In the genomic region with DNA sequence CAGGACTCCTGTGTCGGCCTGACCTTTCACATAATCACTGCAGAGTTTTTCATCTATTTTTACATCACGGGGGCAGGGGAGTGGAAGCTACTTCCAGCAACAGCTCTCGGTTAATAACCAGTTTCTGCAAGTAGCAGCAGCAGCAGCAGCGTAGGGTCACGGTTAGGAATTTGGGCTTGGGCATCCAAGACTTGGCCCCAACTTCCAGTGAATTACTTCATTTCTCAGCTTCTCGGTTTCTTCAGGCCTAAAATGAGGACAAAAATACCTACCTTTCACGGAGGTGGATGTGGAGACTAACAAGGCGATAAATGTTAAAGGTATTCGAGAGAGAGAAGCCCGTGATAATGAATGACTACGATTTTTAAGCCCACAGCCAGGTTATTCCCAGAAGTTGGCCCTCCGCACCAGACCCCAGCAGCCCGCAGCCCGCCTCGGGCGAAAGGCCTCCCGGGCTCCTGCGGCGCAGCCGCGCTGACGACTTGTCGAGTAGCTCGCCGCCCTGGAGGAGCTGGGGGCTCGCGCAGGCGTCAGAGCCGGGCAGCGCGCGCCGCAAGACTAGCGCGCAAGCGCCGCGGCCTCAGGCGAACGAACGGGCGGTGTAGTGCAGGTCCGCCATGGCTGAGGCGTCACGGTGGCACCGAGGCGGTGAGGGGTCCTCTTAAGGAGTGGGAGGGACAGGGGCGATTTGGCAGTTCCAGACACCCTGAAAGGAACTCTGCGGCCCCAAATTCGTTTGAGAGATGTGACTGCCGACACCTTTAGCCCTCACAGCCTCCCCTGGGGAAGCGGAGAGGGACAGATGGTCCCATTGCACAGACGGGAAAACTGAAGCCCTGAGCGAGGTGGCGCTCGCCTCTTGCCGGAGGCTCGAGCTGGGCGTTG, we compare ENCODE assay signal across 9 cellular contexts. TPM values are rescaled to one million over a fixed set of nuclear protein-coding genes. Genes with fewer than 3 reads are reported as not detected.
A peak's percentile ranks its signal among the peaks of the same experiment; 100 is the strongest.
DNase-seq lines count a peak whose midpoint lies in the region; ATAC-seq, FAIRE-seq and TF ChIP-seq lines count a peak whose summit lies in the region.
"Had no signal": no experiment of that assay in that cellular context is flagged by ENCODE, and none has a peak within 500 bp of the region (broad histone marks: within the 10 kb centered on the region; RNA-seq: fewer than 3 reads in every experiment).

Gene PKD2L2 (plus strand): TSS at position 583 of the 885 bp plus-strand sequence. CDS start 35 bp downstream, at position 618.

- TF ChIP-seq RAD21 in HepG2 (CRISPR knock-in tag; IDR thresholded peaks at IDR 0.05), result no peak

- peak within 1 kb of the TSS; percentile 92 for H3K4me3 Mint-ChIP-seq in activated CD4-positive, alpha-beta T cell treated with anti-CD3 and anti-CD28 coated beads for 36 hours

- WGBS in HepG2 (ENCODE audit: low lambda C conversion rate), result 85% methylated on average over 56 of the region's 59 CpGs

- H3K4me2 ChIP-seq in Karpas-422 (ENCODE audit: low read depth, low read length, poor library complexity, severe bottlenecking) (peak within 1 kb of the TSS; percentile 92), HepG2 (ENCODE audit: low read depth, low read length) (peak within 1 kb of the TSS; percentile 43)

- H3K4me3 ChIP-seq in Karpas-422 (ENCODE audit: low read length), result peak within 1 kb of the TSS; percentile 76
- peak within 1 kb of the TSS; percentile 29 for H3K4me3 ChIP-seq in colonic mucosa
- no peak within 1 kb of the TSS for H3K4me3 ChIP-seq in HepG2 (replicated peaks in 1 of 3; ENCODE audit: insufficient read depth in 1 of 3, low read depth in 2 of 3, low read length in 3 of 3)

- no TSS peak for BruUV-seq in HepG2 (replicated peaks; lab: Mats Ljungman, UMichigan)

- H3K79me2 ChIP-seq in Karpas-422 (ENCODE audit: low read length) (no peaks in the 10 kb centered on the region), HepG2 (ENCODE audit: insufficient read depth, low read length) (no peaks in the 10 kb centered on the region)

- CTCF ChIA-PET in activated CD4-positive, alpha-beta T cell treated with anti-CD3 and anti-CD28 coated beads for 36 hours (lab: Charles Lee), result interaction anchor here (0.5 to 2.7 kb wide), 16 partner anchors 10 to 482 kb away, joined by 3 to 10 read pairs (median 4); no protein-coding TSS in a partner anchor
- CTCF ChIA-PET in HepG2 (lab: Yijun Ruan, JAX; ENCODE audit: low intra/inter-chr PET ratio, low total read pairs), result no interaction called here

- no peak for TF ChIP-seq POLR2A in HepG2 (IDR thresholded peaks at IDR 0.05; ENCODE audit: insufficient read depth in 1 of 2, low read depth in 2 of 2, low read length in 2 of 2)

- peaks cover 2% of the 10 kb centered on the region for H3K36me3 Mint-ChIP-seq in activated CD4-positive, alpha-beta T cell treated with anti-CD3 and anti-CD28 coated beads for 36 hours (ENCODE audit: low read depth)

- H3K27me3 ChIP-seq in Karpas-422 (ENCODE audit: low read length), result no peaks in the 10 kb centered on the region
- no peaks in the 10 kb centered on the region for H3K27me3 ChIP-seq in colonic mucosa
- H3K27me3 ChIP-seq in HepG2 (ENCODE audit: control insufficient read depth in 1 of 2, insufficient read depth in 2 of 2, low read length in 2 of 2), result 0 out of 5 replicates have a peak, but pooled peaks cover 0 to 3% of the 10 kb centered on the region in 2 experiments

- peak; percentile 90 for DNase-seq in DMS114 treated with DMSO at 0.1 percent for 48 hours (lab: John Stamatoyannopoulos, UW; ENCODE audit: unreplicated experiment)
- peak; percentile 95 for DNase-seq in Karpas-422
- DNase-seq in activated CD4-positive, alpha-beta T cell treated with anti-CD3 and anti-CD28 coated beads for 36 hours, result peak; percentile 93
- DNase-seq in colonic mucosa, result peak; percentile 65
- DNase-seq in HepG2 (ENCODE audit: low spot score), result no peak
- DNase-seq in stimulated activated CD4-positive, alpha-beta T cell treated with anti-CD3 and anti-CD28 coated beads, Interleukin-2, amount 100 ng/mL, for 48 hours, result peak; percentile 67 to 74
- no peak for DNase-seq in RKO (ENCODE audit: low spot score)

- peak within 1 kb of the TSS; percentile 79 for H3K9ac ChIP-seq in Karpas-422 (ENCODE audit: low read length)
- peak within 1 kb of the TSS in 1 of 2 donors; percentile 60 for H3K9ac ChIP-seq in colonic mucosa (ENCODE audit: low read depth in 2 of 2, low read length in 2 of 2)
- H3K9ac ChIP-seq in HepG2 (ENCODE audit: insufficient read depth, low read depth, low read length), result no peak within 1 kb of the TSS

- H3K9me2 ChIP-seq in Karpas-422 (replicated peaks; ENCODE audit: insufficient read depth, low read length), result no peaks in the 10 kb centered on the region

- ATAC-seq in GM21528 (IDR thresholded peaks at IDR 0.05; ENCODE audit: low FRiP score, unreplicated experiment) (peak; percentile 91), HepG2 (no peak)
- ATAC-seq in activated CD4-positive, alpha-beta T cell treated with anti-CD3 and anti-CD28 coated beads for 36 hours, result peak; percentile 99

- H3K4me1 ChIP-seq in Karpas-422 (ENCODE audit: low read length), result peaks cover 22% of the 10 kb centered on the region
- H3K4me1 ChIP-seq in colonic mucosa, result no peaks in the 10 kb centered on the region
- peaks cover 21% of the 10 kb centered on the region for H3K4me1 ChIP-seq in HepG2 (ENCODE audit: insufficient read depth, low read length)

- H2AFZ ChIP-seq in Karpas-422 (ENCODE audit: low read length) (peak within 1 kb of the TSS; percentile 84), HepG2 (ENCODE audit: low read length) (no peak within 1 kb of the TSS)

- H3K27ac ChIP-seq in Karpas-422 (ENCODE audit: low read length) (no peak within 1 kb of the TSS), colonic mucosa (peak within 1 kb of the TSS; percentile 51), HepG2 (ENCODE audit: extremely low read length, insufficient read depth, low read length) (no peak within 1 kb of the TSS)

- POLR2A ChIA-PET in activated CD4-positive, alpha-beta T cell treated with anti-CD3 and anti-CD28 coated beads for 36 hours (lab: Charles Lee), result interaction anchor here (0.7 to 0.8 kb wide), 3 partner anchors 15 to 136 kb away, joined by 3 to 11 read pairs (median 4); no protein-coding TSS in a partner anchor
- POLR2A ChIA-PET in HepG2 (lab: Yijun Ruan, JAX), result no interaction called here

- H3K36me3 ChIP-seq in Karpas-422 (ENCODE audit: insufficient read depth, low read length), result no peaks in the 10 kb centered on the region
- H3K36me3 ChIP-seq in colonic mucosa, result no peaks in the 10 kb centered on the region
- H3K36me3 ChIP-seq in HepG2 (replicated peaks in 1 of 2; ENCODE audit: control insufficient read depth in 1 of 2, insufficient read depth in 2 of 2, low read length in 2 of 2), result no peaks in the 10 kb centered on the region

- TF ChIP-seq CTCF in colonic mucosa (IDR thresholded peaks at IDR 0.05) (no peak), HepG2 (CRISPR knock-in tag; IDR thresholded peaks at IDR 0.05) (no peak)

- intact Hi-C loops in activated CD4-positive, alpha-beta T cell treated with anti-CD3 and anti-CD28 coated beads for 36 hours (cut with DNase I, micrococcal nuclease), result loop anchor here in 1 of 2 experiments (1.0 to 5.0 kb wide), 4 partner anchors 112 to 193 kb away; partner anchors contain the start of genes FAM13B and HNRNPA0
- intact Hi-C loops in colonic mucosa (cut with DNase I), result no loop called here
- intact Hi-C loops in HepG2 (cut with micrococcal nuclease; ENCODE audit: unreplicated experiment), result no loop called here

- peaks cover 21% of the 10 kb centered on the region for H3K4me1 Mint-ChIP-seq in activated CD4-positive, alpha-beta T cell treated with anti-CD3 and anti-CD28 coated beads for 36 hours

- no peak for TF ChIP-seq EP300 in HepG2 (IDR thresholded peaks at IDR 0.05; ENCODE audit: low read depth in 2 of 2, low read length in 2 of 2)
- no peak for TF ChIP-seq EP300 in HepG2 (CRISPR knock-in tag; IDR thresholded peaks at IDR 0.05; ENCODE audit: borderline replicate concordance)

- in situ Hi-C loops in HepG2 (cut with HindIII; ENCODE audit: extremely low pct_ligation_motif_present, low pct_unique_long_range_greater_than_20kb), result no loop called here

- H3K27me3 Mint-ChIP-seq in activated CD4-positive, alpha-beta T cell treated with anti-CD3 and anti-CD28 coated beads for 36 hours, result no peaks in the 10 kb centered on the region

- H3K27ac Mint-ChIP-seq in activated CD4-positive, alpha-beta T cell treated with anti-CD3 and anti-CD28 coated beads for 36 hours, result peak within 1 kb of the TSS; percentile 93

- no peaks in the 10 kb centered on the region for H3K9me3 ChIP-seq in Karpas-422 (ENCODE audit: low read length)
- no peaks in the 10 kb centered on the region for H3K9me3 ChIP-seq in colonic mucosa
- H3K9me3 ChIP-seq in HepG2 (ENCODE audit: low read length), result no peaks in the 10 kb centered on the region

- H4K20me1 ChIP-seq in Karpas-422 (ENCODE audit: insufficient read depth, low read depth, low read length) (no peaks in the 10 kb centered on the region), HepG2 (ENCODE audit: insufficient read depth, low read length) (no peaks in the 10 kb centered on the region)

- H3K9me3 Mint-ChIP-seq in activated CD4-positive, alpha-beta T cell treated with anti-CD3 and anti-CD28 coated beads for 36 hours (ENCODE audit: low read depth), result no peaks in the 10 kb centered on the region

- FAIRE-seq in HepG2 (lab: Jason Lieb, UNC), result no peak
- FAIRE-seq: islet of Langerhans had no signal

RNA-seq across cellular contexts. Expression of gene PKD2L2, which starts in this region (rescaled TPM):
- total RNA-seq in Karpas-422 (2014; rRNA removed; shearing (Covaris generic); ENCODE audit: low replicate concordance), result not detected in 2 replicates
- under 1 TPM in 1 of 2 experiments, not detected in 1; 0.30 TPM for total RNA-seq in activated CD4-positive, alpha-beta T cell treated with anti-CD3 and anti-CD28 coated beads for 36 hours
- total RNA-seq in colonic mucosa (not detected), HepG2 (2016; rRNA removed; fragmentation: Illumina TruSeq; extraction: Trizol) (not detected in 2 replicates)
- total RNA-seq in HepG2 (2016; cell fraction: cytosol; rRNA removed; fragmentation: Illumina TruSeq; extraction: Trizol; ENCODE audit: low read depth), result not detected in 2 replicates
- not detected in 2 replicates for total RNA-seq in HepG2 (2016; cell fraction: insoluble cytoplasmic fraction; rRNA removed; fragmentation: Illumina TruSeq; extraction: Trizol)
- not detected in 2 replicates for total RNA-seq in HepG2 (2016; cell fraction: membrane; rRNA removed; fragmentation: Illumina TruSeq; extraction: Trizol)
- not detected in 2 replicates for total RNA-seq in HepG2 (2016; cell fraction: nucleus; rRNA removed; fragmentation: Illumina TruSeq; extraction: Trizol)
- polyA plus RNA-seq in HepG2 (2011; rRNA removed), result not detected in 2 replicates
- not detected in 2 replicates for polyA plus RNA-seq in HepG2 (2011; cell fraction: cytosol; rRNA removed)
- not detected in 2 replicates for polyA plus RNA-seq in HepG2 (2011; cell fraction: nucleus; rRNA removed)
- polyA plus RNA-seq in HepG2 (2012), result not detected in 2 replicates
- polyA plus RNA-seq in HepG2 (2016; cell fraction: cytosol; fragmentation: Illumina TruSeq; extraction: Trizol; ENCODE audit: low read depth), result not detected in 2 replicates
- polyA plus RNA-seq in HepG2 (2016; cell fraction: insoluble cytoplasmic fraction; fragmentation: Illumina TruSeq; extraction: Trizol; ENCODE audit: low read depth), result not detected in 2 replicates
- polyA plus RNA-seq in HepG2 (2016; cell fraction: membrane; fragmentation: Illumina TruSeq; extraction: Trizol; ENCODE audit: low read depth), result not detected in 2 replicates
- not detected in 2 replicates for polyA plus RNA-seq in HepG2 (2016; cell fraction: nucleus; fragmentation: Illumina TruSeq; extraction: Trizol; ENCODE audit: insufficient read depth, low read depth)
- polyA minus RNA-seq in HepG2 (2011; rRNA and poly(A)+ RNA removed; ENCODE audit: low replicate concordance), result not detected in 2 replicates
- not detected in 2 replicates for polyA minus RNA-seq in HepG2 (2011; cell fraction: cytosol; rRNA and poly(A)+ RNA removed)
- not detected in 2 replicates for polyA minus RNA-seq in HepG2 (2011; cell fraction: nucleus; rRNA and poly(A)+ RNA removed)

Comparison
In these comparisons a context has a peak if more than half of its experiments do, and no peak if none do; other contexts are left out.
1. Peak in DNase-seq, H3K4me3 ChIP-seq, H3K9ac ChIP-seq and H3K4me2 ChIP-seq in Karpas-422; RNA of the gene not detected or under 1 TPM.
2. Peak in DNase-seq and ATAC-seq in activated CD4-positive, alpha-beta T cell treated with anti-CD3 and anti-CD28 coated beads for 36 hours; RNA of the gene not detected or under 1 TPM.
3. Peak in DNase-seq, H3K4me3 ChIP-seq and H3K27ac ChIP-seq in colonic mucosa; RNA of the gene not detected or under 1 TPM.
4. DNase-seq: peak in DMS114 treated with DMSO at 0.1 percent for 48 hours (single experiment) and stimulated activated CD4-positive, alpha-beta T cell treated with anti-CD3 and anti-CD28 coated beads, Interleukin-2, amount 100 ng/mL, for 48 hours (2 of 2); none in HepG2 (single experiment) and RKO (single experiment).